8 cellular contexts compared by ENCODE assay signal in the genomic region with DNA sequence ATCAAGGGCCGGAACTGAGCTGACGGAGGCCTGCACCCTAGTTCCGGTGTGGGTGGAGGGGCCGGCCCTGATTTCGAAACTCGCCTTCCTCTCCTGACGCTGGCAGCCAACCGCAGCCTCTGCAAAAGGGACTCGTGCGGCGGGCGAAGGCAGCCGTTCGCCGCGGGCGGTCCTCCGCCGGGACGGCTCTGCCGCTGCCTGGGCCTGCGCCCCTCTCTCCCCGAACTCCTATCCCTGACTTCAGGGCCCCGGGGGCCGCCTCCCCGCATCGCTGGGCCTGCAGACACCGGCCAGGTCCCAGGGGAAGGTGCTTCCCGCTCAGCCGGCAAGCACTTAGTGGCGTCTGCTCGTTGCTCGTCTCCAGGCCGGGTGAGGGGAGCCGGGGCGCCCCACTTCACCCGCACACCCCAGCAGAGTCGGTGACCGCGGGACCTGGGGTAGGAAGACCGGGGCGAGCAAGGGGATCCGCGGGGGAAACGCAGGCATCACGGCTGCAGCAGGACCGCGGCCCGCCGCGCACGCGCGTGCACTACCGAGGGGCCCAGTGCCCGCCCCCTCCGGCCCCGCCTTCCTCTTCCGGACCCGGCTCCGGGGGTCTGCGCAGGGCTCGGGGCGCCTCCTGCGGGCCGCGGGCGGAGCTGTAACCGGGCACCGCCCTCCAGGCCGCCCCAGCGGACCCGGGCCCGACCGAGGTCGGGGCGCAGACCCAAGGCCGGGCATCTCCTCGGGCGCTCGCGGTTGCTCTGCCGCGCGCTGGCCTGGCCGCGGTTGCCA. TPM values are rescaled to one million over a fixed set of nuclear protein-coding genes. Genes with fewer than 3 reads are reported as not detected.
A peak's percentile ranks its signal among the peaks of the same experiment; 100 is the strongest.
DNase-seq lines count a peak whose midpoint lies in the region; ATAC-seq, FAIRE-seq and TF ChIP-seq lines count a peak whose summit lies in the region.

No MANE protein-coding gene starts in this region.

- H3K9me3 Mint-ChIP-seq in Calu3 (ENCODE audit: low read depth, unreplicated experiment), result no peaks in the 10 kb centered on the region

- no peaks in the 10 kb centered on the region for H3K27me3 Mint-ChIP-seq in Calu3 (ENCODE audit: unreplicated experiment)

- no peaks in the 10 kb centered on the region for H3K9me1 ChIP-seq in endothelial cell of umbilical vein (replicated peaks; ENCODE audit: control insufficient read depth, extremely low read depth, insufficient read depth, low read length)

- H3K36me3 Mint-ChIP-seq in Calu3 (ENCODE audit: insufficient read depth, unreplicated experiment), result peaks cover 73% of the 10 kb centered on the region

- BruUV-seq in Calu3 (replicated peaks; lab: Mats Ljungman, UMichigan) (no TSS peak), endothelial cell of umbilical vein (replicated peaks; lab: Mats Ljungman, UMichigan) (no TSS peak)

- ATAC-seq in GM19468 (IDR thresholded peaks at IDR 0.05; ENCODE audit: extremely low read depth, unreplicated experiment), result peak; percentile 74

- H3K27me3 ChIP-seq in endothelial cell of umbilical vein (ENCODE audit: control insufficient read depth in 2 of 2, insufficient read depth in 2 of 2, low read length in 2 of 2) (no peaks in the 10 kb centered on the region), mononuclear cell (ENCODE audit: insufficient read depth, low read length) (no peaks in the 10 kb centered on the region)

- CTCF ChIA-PET in Calu3 (lab: Charles Lee), result interaction anchor here (1.2 to 1.3 kb wide), 2 partner anchors 16 to 24 kb away, joined by 3 read pairs; no protein-coding TSS in a partner anchor
- CTCF ChIA-PET in endothelial cell of umbilical vein (lab: Charles Lee), result interaction anchor here (0.7 to 3.0 kb wide), 13 partner anchors 9 to 94 kb away, joined by 3 to 32 read pairs (median 5); partner anchors contain the start of genes GRK2 and SSH3

- dilution Hi-C loops in endothelial cell of umbilical vein (cut with MboI; ENCODE audit: extremely low pct_ligation_motif_present, low sequenced_read_pairs), result no loop called here

- H3K36me3 ChIP-seq in endothelial cell of umbilical vein (ENCODE audit: control insufficient read depth in 2 of 2, extremely low read depth in 1 of 2, insufficient read depth in 2 of 2, low read length in 2 of 2), result peaks cover 0 to 27% of the 10 kb centered on the region in 2 experiments

- POLR2A ChIA-PET in endothelial cell of umbilical vein (lab: Charles Lee), result interaction anchor here (0.5 to 2.5 kb wide), 2 partner anchors 11 to 28 kb away, joined by 6 to 9 read pairs; no protein-coding TSS in a partner anchor

- peak overlapping the region; percentile 92 for H3K27ac Mint-ChIP-seq in Calu3 (ENCODE audit: unreplicated experiment)

- H2AFZ ChIP-seq in endothelial cell of umbilical vein (ENCODE audit: low read depth, low read length), result peak overlapping the region; percentile 43

- H3K4me1 ChIP-seq in endothelial cell of umbilical vein (ENCODE audit: control insufficient read depth, extremely low read depth, insufficient read depth, low read length), result peaks cover 22% of the 10 kb centered on the region
- H3K4me1 ChIP-seq in mononuclear cell (ENCODE audit: insufficient read depth, low read length), result peaks cover 89% of the 10 kb centered on the region

- TF ChIP-seq CTCF in Calu3 (IDR thresholded peaks at IDR 0.05; ENCODE audit: unreplicated experiment) (no peak), endothelial cell of umbilical vein (IDR thresholded peaks at IDR 0.05; ENCODE audit: extremely low read depth in 1 of 2, insufficient read depth in 1 of 2, low read depth in 1 of 2, low read length in 2 of 2) (peak; percentile 44 to 53)

- peak overlapping the region; percentile 60 for H3K4me2 ChIP-seq in endothelial cell of umbilical vein (ENCODE audit: insufficient read depth, low read length)

- H3K27ac ChIP-seq in endothelial cell of umbilical vein (ENCODE audit: insufficient read depth, low read depth, low read length), result peak overlapping the region; percentile 61

- H3K79me2 ChIP-seq in endothelial cell of umbilical vein (ENCODE audit: control insufficient read depth, insufficient read depth, low read length), result peaks cover 20% of the 10 kb centered on the region

- peak; percentile 90 for FAIRE-seq in endothelial cell of umbilical vein (lab: Jason Lieb, UNC)

- peaks cover 25% of the 10 kb centered on the region for H3K4me1 Mint-ChIP-seq in Calu3 (ENCODE audit: low read depth, unreplicated experiment)

- peak overlapping the region; percentile 81 for H3K4me3 Mint-ChIP-seq in Calu3 (ENCODE audit: low read depth, unreplicated experiment)

- intact Hi-C loops in Calu3 (cut with micrococcal nuclease; ENCODE audit: unreplicated experiment) (no loop called here), endothelial cell of umbilical vein (cut with micrococcal nuclease) (loop anchor here (1.0 to 2.0 kb wide), 6 partner anchors 11 to 86 kb away; partner anchors contain the start of genes GRK2 and SSH3)

- no peaks in the 10 kb centered on the region for H3K9me3 ChIP-seq in endothelial cell of umbilical vein (replicated peaks; ENCODE audit: control insufficient read depth, insufficient read depth, low read length)
- no peaks in the 10 kb centered on the region for H3K9me3 ChIP-seq in mononuclear cell (ENCODE audit: low read depth, low read length)

- H3K4me3 ChIP-seq in endothelial cell of umbilical vein (replicated peaks in 1 of 3; ENCODE audit: insufficient read depth in 1 of 3, low read depth in 1 of 3, low read length in 3 of 3), result peak overlapping the region; percentile 52 to 65 (median 54)
- peak overlapping the region; percentile 76 for H3K4me3 ChIP-seq in mononuclear cell (ENCODE audit: low read length)

- H4K20me1 ChIP-seq in endothelial cell of umbilical vein (replicated peaks; ENCODE audit: control insufficient read depth, extremely low read depth, insufficient read depth, low read length), result no peaks in the 10 kb centered on the region

- H3K9ac ChIP-seq in endothelial cell of umbilical vein (replicated peaks; ENCODE audit: extremely low read depth, insufficient read depth, low read length), result peak overlapping the region; percentile 25

- DNase-seq in Calu3 (peak; percentile 84), HS-5 (ENCODE audit: low read depth) (peak; percentile 30), NOMO-1 treated with dmso at 0.1 percent for 144 hours (lab: John Stamatoyannopoulos, UW; ENCODE audit: unreplicated experiment) (peak; percentile 95), endothelial cell of umbilical vein (ENCODE audit: low read depth, low spot score) (peak; percentile 86)
- DNase-seq in activated CD8-positive, alpha-beta memory T cell treated with anti-CD3 and anti-CD28 coated beads, Interleukin-2, amount 50 U/mL, for 4 hours, result peak; percentile 89
- DNase-seq in stimulated activated CD8-positive, alpha-beta memory T cell treated with anti-CD3 and anti-CD28 coated beads, Interleukin-2, amount 100 ng/mL, for 1 hour (ENCODE audit: low read depth in 2 of 2), result peak; percentile 75 to 82

- TF ChIP-seq POLR2A in endothelial cell of umbilical vein (IDR thresholded peaks at IDR 0.05; ENCODE audit: low read depth, low read length), result no peak

TF ChIP-seq in endothelial cell of umbilical vein, 7 proteins besides CTCF, POLR2A, EP300 and RAD21:
- no peak for TF ChIP-seq MAX (IDR thresholded peaks at IDR 0.05; ENCODE audit: insufficient read depth, insufficient read length)
- no peak for TF ChIP-seq GATA2 (IDR thresholded peaks at IDR 0.05; ENCODE audit: insufficient read depth, insufficient read length, low read depth, low read length)
- TF ChIP-seq POLR2AphosphoS5 (IDR thresholded peaks at IDR 0.05; ENCODE audit: insufficient read depth, low read depth, low read length), result peak; percentile 75
TF ChIP-seq in endothelial cell of umbilical vein: peak in this region for 1.

RNA-seq across cellular contexts. Expression of gene ANKRD13D, which starts 0.5 kb away (rescaled TPM):
- 50.8 and 58.5 TPM in 2 replicates for total RNA-seq in Calu3 (2022)
- total RNA-seq in endothelial cell of umbilical vein, result 57.5 and 69.6 TPM in 2 replicates
- polyA plus RNA-seq in endothelial cell of umbilical vein, result 43.5 and 51.2 TPM in 2 replicates
- 23.3 and 32.6 TPM in 2 replicates for polyA plus RNA-seq in endothelial cell of umbilical vein (2011; cell fraction: cytosol; rRNA removed)
- 110 TPM in 2 replicates for polyA plus RNA-seq in endothelial cell of umbilical vein (2011; cell fraction: nucleus; rRNA removed)
- polyA plus RNA-seq in endothelial cell of umbilical vein (2012), result 18.1 and 22.7 TPM in 2 replicates
- 22.4 and 23.7 TPM in 2 replicates for polyA minus RNA-seq in endothelial cell of umbilical vein
- 12.2 TPM for polyA minus RNA-seq in endothelial cell of umbilical vein (2011; cell fraction: cytosol; rRNA and poly(A)+ RNA removed)
- polyA minus RNA-seq in endothelial cell of umbilical vein (2011; cell fraction: nucleus; rRNA and poly(A)+ RNA removed), result 36.1 and 50.4 TPM in 2 replicates
- 48.4 TPM for total RNA-seq in mononuclear cell

RNA-seq across cellular contexts. Expression of gene SSH3, which starts 14.7 kb away (rescaled TPM):
- total RNA-seq in Calu3 (2022) (73.0 and 84.3 TPM in 2 replicates), endothelial cell of umbilical vein (16.5 and 22.5 TPM in 2 replicates), mononuclear cell (4.6 TPM)
- 14.3 and 16.4 TPM in 2 replicates for polyA plus RNA-seq in endothelial cell of umbilical vein
- polyA plus RNA-seq in endothelial cell of umbilical vein (2011; cell fraction: cytosol; rRNA removed), result 6.1 and 9.0 TPM in 2 replicates
- 44.3 and 57.9 TPM in 2 replicates for polyA plus RNA-seq in endothelial cell of umbilical vein (2011; cell fraction: nucleus; rRNA removed)
- 15.7 and 20.8 TPM in 2 replicates for polyA plus RNA-seq in endothelial cell of umbilical vein (2012)
- polyA minus RNA-seq in endothelial cell of umbilical vein, result 5.8 and 9.4 TPM in 2 replicates
- 15.0 TPM for polyA minus RNA-seq in endothelial cell of umbilical vein (2011; cell fraction: cytosol; rRNA and poly(A)+ RNA removed)
- 5.3 and 12.8 TPM in 2 replicates for polyA minus RNA-seq in endothelial cell of umbilical vein (2011; cell fraction: nucleus; rRNA and poly(A)+ RNA removed)

RNA-seq across cellular contexts. Expression of gene GRK2, which starts 22.4 kb away (rescaled TPM):
- total RNA-seq in Calu3 (2022) (69.8 and 71.3 TPM in 2 replicates), endothelial cell of umbilical vein (62.3 and 66.9 TPM in 2 replicates), mononuclear cell (185 TPM)
- polyA plus RNA-seq in endothelial cell of umbilical vein, result 57.9 and 73.1 TPM in 2 replicates
- polyA plus RNA-seq in endothelial cell of umbilical vein (2011; cell fraction: cytosol; rRNA removed), result 41.3 and 53.7 TPM in 2 replicates
- polyA plus RNA-seq in endothelial cell of umbilical vein (2011; cell fraction: nucleus; rRNA removed), result 132 and 162 TPM in 2 replicates
- polyA plus RNA-seq in endothelial cell of umbilical vein (2012), result 41.3 and 55.6 TPM in 2 replicates
- polyA minus RNA-seq in endothelial cell of umbilical vein, result 30.8 and 39.9 TPM in 2 replicates
- 52.9 TPM for polyA minus RNA-seq in endothelial cell of umbilical vein (2011; cell fraction: cytosol; rRNA and poly(A)+ RNA removed)
- 38.1 and 49.4 TPM in 2 replicates for polyA minus RNA-seq in endothelial cell of umbilical vein (2011; cell fraction: nucleus; rRNA and poly(A)+ RNA removed)

Comparison
In these comparisons a context has a peak if more than half of its experiments do, and no peak if none do; other contexts are left out.
1. Peak in every context shown above with its lines: DNase-seq, ATAC-seq, H3K4me3 ChIP-seq and H3K27ac ChIP-seq.
2. DNase-seq: peak in every context shown above with its lines; median percentile 95 in NOMO-1 treated with dmso at 0.1 percent for 144 hours; 89 in activated CD8-positive, alpha-beta memory T cell treated with anti-CD3 and anti-CD28 coated beads, Interleukin-2, amount 50 U/mL, for 4 hours; 86 in endothelial cell of umbilical vein; 84 in Calu3; 78 in stimulated activated CD8-positive, alpha-beta memory T cell treated with anti-CD3 and anti-CD28 coated beads, Interleukin-2, amount 100 ng/mL, for 1 hour; 30 in HS-5.